Comparison of ENCODE assay signal across 27 cellular contexts in genomic region chr11:120995184-120995583, GRCh38.
"Had no signal": no experiment of that assay in that cellular context is flagged by ENCODE, and none has a peak within 500 bp of the region (broad histone marks: within the 10 kb centered on the region; RNA-seq: fewer than 3 reads in every experiment).

No MANE protein-coding gene starts in this region.

- H3K27ac ChIP-seq: colonic mucosa, coronary artery, dorsolateral prefrontal cortex, epithelial cell of prostate, esophagus muscularis mucosa, esophagus squamous epithelium, foreskin keratinocyte, gastrocnemius medialis, gastroesophageal sphincter, heart left ventricle, heart right ventricle had no signal

- H3K36me3 ChIP-seq: colonic mucosa, esophagus muscularis mucosa, esophagus squamous epithelium, gastrocnemius medialis, gastroesophageal sphincter, heart left ventricle, heart right ventricle had no signal

- H3K4me3 ChIP-seq: colonic mucosa, coronary artery, dorsolateral prefrontal cortex, esophagus muscularis mucosa, esophagus squamous epithelium, gastrocnemius medialis, gastroesophageal sphincter, heart left ventricle, heart right ventricle had no signal

- FAIRE-seq: colon, endometrium, endothelial cell of umbilical vein, frontal cortex had no signal

- DNase-seq: colonic mucosa; cortex of kidney; dermis blood vessel endothelial cell; dorsolateral prefrontal cortex; effector CD4-positive, alpha-beta T cell; effector CD8-positive, alpha-beta T cell; effector memory CD4-positive, alpha-beta T cell; effector memory CD8-positive, alpha-beta T cell; endodermal cell; erythroblast; esophagus squamous epithelium; foreskin keratinocyte; foreskin melanocyte; gastrocnemius medialis; glutamatergic neuron; head of caudate nucleus; heart left ventricle; heart right ventricle had no signal

- H3K27me3 ChIP-seq: colonic mucosa, esophagus muscularis mucosa had no signal

- H3K9me3 ChIP-seq: colonic mucosa, esophagus muscularis mucosa, esophagus squamous epithelium, gastrocnemius medialis, gastroesophageal sphincter, heart left ventricle, heart right ventricle had no signal

- ATAC-seq: effector memory CD8-positive, alpha-beta T cell; esophagus mucosa; foreskin keratinocyte; gastrocnemius medialis; gastroesophageal sphincter; heart left ventricle; heart right ventricle had no signal

- H3K4me1 ChIP-seq: colonic mucosa, esophagus muscularis mucosa, esophagus squamous epithelium, foreskin keratinocyte, gastrocnemius medialis, gastroesophageal sphincter, heart left ventricle, heart right ventricle had no signal
